Comparison of ENCODE assay signal across 6 cellular contexts in the genomic region with DNA sequence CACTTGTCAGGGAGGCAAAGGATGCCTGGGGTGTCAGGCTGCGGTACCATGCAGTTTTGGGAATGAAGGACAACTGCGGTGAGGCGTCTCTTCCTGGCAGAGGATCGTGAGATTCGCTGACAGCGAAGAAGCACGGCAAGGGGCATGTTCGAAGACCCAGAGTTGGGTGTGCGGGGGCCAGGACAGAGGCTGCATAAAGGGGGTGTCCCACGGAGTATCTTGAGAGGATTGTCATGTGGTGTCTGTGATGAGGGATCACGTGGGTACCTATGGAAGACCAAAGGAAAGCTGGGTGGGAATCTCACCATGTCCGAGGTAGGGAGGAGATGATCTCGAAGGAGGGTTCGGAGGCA. TPM values are rescaled to one million over a fixed set of nuclear protein-coding genes. Genes with fewer than 3 reads are reported as not detected.
DNase-seq lines count a peak whose midpoint lies in the region; ATAC-seq and TF ChIP-seq lines count a peak whose summit lies in the region.

No MANE protein-coding gene starts in this region.

- no peaks in the 10 kb centered on the region for H3K9me3 ChIP-seq in esophagus squamous epithelium

- WGBS in esophagus squamous epithelium, 2 donors, result 10 to 12% methylated on average over 14 of the region's 14 CpGs

- peaks cover 11 to 42% (median 13%) of the 10 kb centered on the region in 3 donors for H3K4me1 ChIP-seq in esophagus squamous epithelium

- H3K27ac Mint-ChIP-seq in stimulated activated memory B cell treated with anti-CD40 and anti-IgM and Interleukin-4, amounts not matched to agents 10 μg/mL and 1 μg/mL and 100 μg/mL, for 72 hours, result peak overlapping the region; percentile 84

- H3K4me3 ChIP-seq in LNCaP clone FGC (ENCODE audit: low read depth, low read length) (peak overlapping the region; percentile 73), esophagus squamous epithelium (peak overlapping the region; percentile 71 to 90 (median 84))

- peaks cover 47% of the 10 kb centered on the region for H3K4me1 Mint-ChIP-seq in stimulated activated memory B cell treated with anti-CD40 and anti-IgM and Interleukin-4, amounts not matched to agents 10 μg/mL and 1 μg/mL and 100 μg/mL, for 72 hours

- no peaks in the 10 kb centered on the region for H3K27me3 ChIP-seq in esophagus squamous epithelium

- no peaks in the 10 kb centered on the region for H3K27me3 Mint-ChIP-seq in stimulated activated memory B cell treated with anti-CD40 and anti-IgM and Interleukin-4, amounts not matched to agents 10 μg/mL and 1 μg/mL and 100 μg/mL, for 72 hours

- TF ChIP-seq CTCF in C4-2B (conservative IDR thresholded peaks at IDR 0.05), result no peak
- no peak for TF ChIP-seq CTCF in LNCaP clone FGC (IDR thresholded peaks at IDR 0.05; ENCODE audit: control insufficient read depth, extremely low read depth, insufficient read depth)
- no peak for TF ChIP-seq CTCF in esophagus squamous epithelium (IDR thresholded peaks at IDR 0.05)
- TF ChIP-seq CTCF in GM10266 (IDR thresholded peaks at IDR 0.05; ENCODE audit: control insufficient read depth, insufficient read depth, low read depth, missing control alignments), result no peak

- no peak for DNase-seq in LNCaP clone FGC (ENCODE audit: low read depth)
- DNase-seq in esophagus squamous epithelium (lab: John Stamatoyannopoulos, UW), result no peak
- no peak for DNase-seq in GM10266 (ENCODE audit: extremely low spot score)

- H3K4me3 Mint-ChIP-seq in stimulated activated memory B cell treated with anti-CD40 and anti-IgM and Interleukin-4, amounts not matched to agents 10 μg/mL and 1 μg/mL and 100 μg/mL, for 72 hours, result peak overlapping the region; percentile 85

- peaks cover 2% of the 10 kb centered on the region for H3K9me3 Mint-ChIP-seq in stimulated activated memory B cell treated with anti-CD40 and anti-IgM and Interleukin-4, amounts not matched to agents 10 μg/mL and 1 μg/mL and 100 μg/mL, for 72 hours

- intact Hi-C loops in esophagus squamous epithelium (cut with DNase I), result no loop called here

- peaks cover 16% of the 10 kb centered on the region for H3K36me3 Mint-ChIP-seq in stimulated activated memory B cell treated with anti-CD40 and anti-IgM and Interleukin-4, amounts not matched to agents 10 μg/mL and 1 μg/mL and 100 μg/mL, for 72 hours

- H3K36me3 ChIP-seq in esophagus squamous epithelium, result peaks cover 0 to 18% (median 0%) of the 10 kb centered on the region in 3 donors

- ATAC-seq in stimulated activated memory B cell treated with anti-CD40 and anti-IgM and Interleukin-4, amounts not matched to agents 10 μg/mL and 1 μg/mL and 100 μg/mL, for 72 hours, result no peak
- no peak for ATAC-seq in GM18861 (IDR thresholded peaks at IDR 0.05; ENCODE audit: unreplicated experiment)

- no peak for TF ChIP-seq POLR2A in esophagus squamous epithelium (IDR thresholded peaks at IDR 0.05)

- H3K27ac ChIP-seq in C4-2B (peak overlapping the region; percentile 70), esophagus squamous epithelium (peak overlapping the region; percentile 80 to 89 (median 85))

RNA-seq across cellular contexts. Expression of gene SLC25A44, which starts 0.4 kb away (rescaled TPM):
- total RNA-seq in esophagus squamous epithelium, result 10 to 100 TPM; 10.5 to 17.7 (median 15.7) TPM

RNA-seq across cellular contexts. Expression of gene PMF1, which starts 18.5 kb away (rescaled TPM):
- 10 to 100 TPM; 40.8 to 64.9 (median 53.5) TPM for total RNA-seq in esophagus squamous epithelium

RNA-seq across cellular contexts. Expression of gene SEMA4A, which starts 40.9 kb away (rescaled TPM):
- 10 to 100 TPM; 21.4 to 36.6 (median 23.1) TPM for total RNA-seq in esophagus squamous epithelium

RNA-seq across cellular contexts. Expression of gene BGLAP, which starts 47.7 kb away (rescaled TPM):
- 1 to 10 TPM in 1 of 4 donors, under 1 TPM in 2, not detected in 1; 0.38 to 1.7 (median 0.40) TPM for total RNA-seq in esophagus squamous epithelium

RNA-seq across cellular contexts. Expression of gene PAQR6, which starts 53.6 kb away (rescaled TPM):
- total RNA-seq in esophagus squamous epithelium, result 1 to 10 TPM in 2 of 4 donors, under 1 TPM in 2; 0.88 to 3.4 (median 2.0) TPM
